1 cellular context compared by ENCODE assay signal in genomic region chr11:42840176-42840829, GRCh38.
TF ChIP-seq lines count a peak whose summit lies in the region.

No MANE protein-coding gene starts in this region.

TF ChIP-seq in GM12878, 131 proteins besides CTCF, POLR2A, EP300 and RAD21 (continued from another document):
- peak; percentile 39; the same call in 1 of the 2 replicates for TF ChIP-seq MLLT1 (IDR thresholded peaks at IDR 0.05)
- peak; percentile 94 for TF ChIP-seq PKNOX1 (IDR thresholded peaks at IDR 0.05)
- TF ChIP-seq PBX3 (IDR thresholded peaks at IDR 0.05; ENCODE audit: insufficient replicate concordance, low read depth, low read length) = peak; percentile 59
- no peak for TF ChIP-seq ZNF384 (IDR thresholded peaks at IDR 0.05; ENCODE audit: borderline replicate concordance, low read depth, low read length)
- peak; percentile 93 for TF ChIP-seq DPF2 (IDR thresholded peaks at IDR 0.05)
- TF ChIP-seq IKZF1 (conservative IDR thresholded peaks at IDR 0.05) = peak; percentile 62
- TF ChIP-seq RELB (IDR thresholded peaks at IDR 0.05; ENCODE audit: low read depth) = peak; percentile 56; the same call in 1 of the 2 replicates
- TF ChIP-seq NKRF (conservative IDR thresholded peaks at IDR 0.05) = no peak
- TF ChIP-seq JUND (IDR thresholded peaks at IDR 0.05; ENCODE audit: low read depth, low read length) = peak; percentile 81
- TF ChIP-seq BMI1 (IDR thresholded peaks at IDR 0.05; ENCODE audit: borderline replicate concordance) = peak; percentile 58; the same call in 1 of the 2 replicates
- peak; percentile 13 to 59; a peak in 1 of 4 replicates for TF ChIP-seq BHLHE40 (IDR thresholded peaks at IDR 0.05; ENCODE audit: borderline replicate concordance in 1 of 2, low read depth in 2 of 2, low read length in 1 of 2)
- TF ChIP-seq NFIC (IDR thresholded peaks at IDR 0.05; ENCODE audit: low read depth, low read length) = no peak
